17 cellular contexts compared by ENCODE assay signal in the genomic region with DNA sequence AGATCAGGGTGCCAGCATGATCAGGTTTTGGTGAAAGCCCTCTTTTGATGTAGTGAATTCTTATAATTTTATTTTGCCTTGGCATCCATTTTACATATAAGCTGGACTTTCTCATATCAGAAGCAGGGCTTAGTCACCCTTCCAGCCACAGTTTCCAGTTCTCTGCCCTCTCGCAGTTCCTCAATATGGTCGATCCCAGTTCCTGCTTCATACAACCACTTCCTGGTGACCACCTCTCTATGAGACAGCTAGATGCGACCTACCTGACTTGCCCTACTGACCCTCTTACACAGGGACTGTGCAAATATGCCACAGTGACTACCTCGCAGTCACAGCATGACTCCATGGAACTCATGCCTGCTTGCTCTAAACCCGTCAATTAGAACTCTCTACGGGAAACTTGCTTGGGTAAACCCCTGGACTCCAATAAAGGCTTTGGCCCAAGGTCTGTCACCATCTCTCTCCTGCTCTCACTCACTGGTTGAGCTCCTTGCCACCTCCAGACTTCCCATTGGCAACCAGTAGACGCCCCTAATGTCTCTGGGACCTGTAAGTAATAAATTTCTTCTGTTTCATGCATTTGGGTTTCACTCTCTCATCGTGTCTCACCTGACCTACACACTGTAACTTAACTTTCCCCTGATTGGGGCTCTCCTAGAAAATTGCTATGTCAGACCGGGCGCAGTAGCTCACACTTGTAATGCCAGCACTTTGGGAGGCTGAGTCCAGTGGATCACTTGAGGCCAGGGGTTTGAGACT. TPM values are rescaled to one million over a fixed set of nuclear protein-coding genes. Genes with fewer than 3 reads are reported as not detected.
"Had no signal": no experiment of that assay in that cellular context is flagged by ENCODE, and none has a peak within 500 bp of the region (broad histone marks: within the 10 kb centered on the region; RNA-seq: fewer than 3 reads in every experiment).

No MANE protein-coding gene starts in this region.

- H3K27me3 ChIP-seq: ascending aorta, dorsolateral prefrontal cortex had no signal

- DNase-seq: activated CD4-positive, alpha-beta memory T cell treated with anti-CD3 and anti-CD28 coated beads, Interleukin-2, amount 10 ng/mL, durations not matched to agents 7 days and 5 days; activated naive CD8-positive, alpha-beta T cell treated with anti-CD3 and anti-CD28 coated beads, Interleukin-2, amount 10 ng/mL, durations not matched to agents 7 days and 5 days; dorsolateral prefrontal cortex; hypothalamus; naive thymus-derived CD8-positive, alpha-beta T cell; nucleus accumbens; stimulated activated CD4-positive, alpha-beta T cell treated with anti-CD3 and anti-CD28 coated beads, Interleukin-12 subunit alpha, Interleukin-12 subunit beta, amount 100 ng/mL, for 4 hours had no signal

- H3K36me3 Mint-ChIP-seq: activated naive CD8-positive, alpha-beta T cell treated with anti-CD3 and anti-CD28 coated beads, Interleukin-2, amount 10 ng/mL, durations not matched to agents 7 days and 5 days; naive thymus-derived CD8-positive, alpha-beta T cell had no signal

- H3K4me1 Mint-ChIP-seq: activated CD4-positive, alpha-beta memory T cell treated with anti-CD3 and anti-CD28 coated beads, Interleukin-2, amount 10 ng/mL, durations not matched to agents 7 days and 5 days; activated naive CD8-positive, alpha-beta T cell treated with anti-CD3 and anti-CD28 coated beads, Interleukin-2, amount 10 ng/mL, durations not matched to agents 7 days and 5 days; naive thymus-derived CD8-positive, alpha-beta T cell had no signal

- H3K9me3 ChIP-seq: ascending aorta, thoracic aorta had no signal

- H3K4me3 ChIP-seq: ascending aorta, dorsolateral prefrontal cortex, thoracic aorta had no signal

- H3K4me3 Mint-ChIP-seq: activated CD4-positive, alpha-beta memory T cell treated with anti-CD3 and anti-CD28 coated beads, Interleukin-2, amount 10 ng/mL, durations not matched to agents 7 days and 5 days; activated naive CD8-positive, alpha-beta T cell treated with anti-CD3 and anti-CD28 coated beads, Interleukin-2, amount 10 ng/mL, durations not matched to agents 7 days and 5 days; naive thymus-derived CD8-positive, alpha-beta T cell; stimulated activated naive CD8-positive, alpha-beta T cell treated with anti-CD3 and anti-CD28 coated beads, Interleukin-15, Interleukin-2, amounts not matched to agents 100 ng/mL and 50 ng/mL, for 24 hours had no signal

- H3K27ac Mint-ChIP-seq: activated CD4-positive, alpha-beta memory T cell treated with anti-CD3 and anti-CD28 coated beads, Interleukin-2, amount 10 ng/mL, durations not matched to agents 7 days and 5 days; activated naive CD8-positive, alpha-beta T cell treated with anti-CD3 and anti-CD28 coated beads, Interleukin-2, amount 10 ng/mL, durations not matched to agents 7 days and 5 days; stimulated activated naive CD8-positive, alpha-beta T cell treated with anti-CD3 and anti-CD28 coated beads, Interleukin-15, Interleukin-2, amounts not matched to agents 100 ng/mL and 50 ng/mL, for 24 hours had no signal

- H3K9me3 Mint-ChIP-seq: activated CD4-positive, alpha-beta memory T cell treated with anti-CD3 and anti-CD28 coated beads, Interleukin-2, amount 10 ng/mL, durations not matched to agents 7 days and 5 days; activated naive CD8-positive, alpha-beta T cell treated with anti-CD3 and anti-CD28 coated beads, Interleukin-2, amount 10 ng/mL, durations not matched to agents 7 days and 5 days; stimulated activated naive CD8-positive, alpha-beta T cell treated with anti-CD3 and anti-CD28 coated beads, Interleukin-15, Interleukin-2, amounts not matched to agents 100 ng/mL and 50 ng/mL, for 24 hours had no signal

- H3K4me1 ChIP-seq: ascending aorta had no signal

- H3K36me3 ChIP-seq: ascending aorta, thoracic aorta had no signal

- H3K27ac ChIP-seq: ascending aorta, dorsolateral prefrontal cortex, thoracic aorta, VCaP had no signal

- ATAC-seq: esophagus mucosa; naive thymus-derived CD8-positive, alpha-beta T cell had no signal

RNA-seq across cellular contexts. Expression of a gene that starts 21.4 kb away (rescaled TPM):
- total RNA-seq: activated CD4-positive, alpha-beta memory T cell treated with anti-CD3 and anti-CD28 coated beads, Interleukin-2, amount 10 ng/mL, durations not matched to agents 7 days and 5 days; activated naive CD8-positive, alpha-beta T cell treated with anti-CD3 and anti-CD28 coated beads, Interleukin-2, amount 10 ng/mL, durations not matched to agents 7 days and 5 days; bronchial epithelial cell; chondrocyte; lung microvascular endothelial cell; mononuclear cell; naive thymus-derived CD8-positive, alpha-beta T cell; pulmonary artery endothelial cell had no signal
- polyA plus RNA-seq: naive thymus-derived CD8-positive, alpha-beta T cell had no signal

RNA-seq across cellular contexts. Expression of a gene that starts 35.5 kb away (rescaled TPM):
- total RNA-seq: activated CD4-positive, alpha-beta memory T cell treated with anti-CD3 and anti-CD28 coated beads, Interleukin-2, amount 10 ng/mL, durations not matched to agents 7 days and 5 days had no signal
- polyA plus RNA-seq: naive thymus-derived CD8-positive, alpha-beta T cell had no signal
